25 cellular contexts compared by ENCODE assay signal in the genomic region with DNA sequence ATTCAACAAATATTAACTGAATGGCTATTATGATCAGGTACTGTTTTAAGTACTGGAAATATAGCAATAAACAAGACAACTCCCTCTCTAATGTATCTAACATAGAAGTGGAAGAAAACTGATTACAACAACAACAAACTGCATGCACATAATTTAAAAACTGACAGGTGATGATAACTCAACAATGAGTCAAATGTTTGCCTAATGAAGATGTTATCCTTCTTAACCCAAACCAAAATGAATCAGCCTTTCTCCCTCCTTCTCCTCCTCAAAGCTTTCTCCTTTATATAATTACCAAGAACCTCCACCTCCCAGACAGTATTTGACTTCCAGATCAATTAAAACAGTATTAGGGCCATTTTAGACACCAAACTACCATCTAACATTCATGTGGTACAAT. TPM values are rescaled to one million over a fixed set of nuclear protein-coding genes. Genes with fewer than 3 reads are reported as not detected.
DNase-seq lines count a peak whose midpoint lies in the region; ATAC-seq and TF ChIP-seq lines count a peak whose summit lies in the region.
"Had no signal": no experiment of that assay in that cellular context is flagged by ENCODE, and none has a peak within 500 bp of the region (broad histone marks: within the 10 kb centered on the region; RNA-seq: fewer than 3 reads in every experiment).

No MANE protein-coding gene starts in this region.

- no peaks in the 10 kb centered on the region for H3F3A ChIP-seq in SK-N-SH (replicated peaks; ENCODE audit: insufficient read depth)

- H3K4me3 ChIP-seq in SK-N-SH (ENCODE audit: low read depth in 2 of 2, low read length in 1 of 2) (no peak overlapping the region), mammary epithelial cell (replicated peaks in 1 of 3; ENCODE audit: insufficient read depth in 1 of 3, low read depth in 2 of 3, low read length in 3 of 3) (no peak overlapping the region), tibial nerve (no peak overlapping the region)
- H3K4me3 ChIP-seq: dorsolateral prefrontal cortex, tibial artery had no signal

- H2AFZ ChIP-seq in SK-N-SH (ENCODE audit: low read depth), result no peak overlapping the region
- H2AFZ ChIP-seq in mammary epithelial cell (ENCODE audit: low read depth, low read length), result no peak overlapping the region

- TF ChIP-seq POLR2A in tibial nerve (IDR thresholded peaks at IDR 0.05), result no peak

- H4K20me1 ChIP-seq in SK-N-SH (ENCODE audit: insufficient read depth), result peaks cover 18% of the 10 kb centered on the region
- H4K20me1 ChIP-seq in mammary epithelial cell (ENCODE audit: insufficient read depth, low read length), result peaks cover 2% of the 10 kb centered on the region

- H3K27ac ChIP-seq in SK-N-SH (ENCODE audit: low read depth in 2 of 2, low read length in 1 of 2) (no peak overlapping the region), mammary epithelial cell (ENCODE audit: insufficient read depth, low read depth, low read length) (no peak overlapping the region), tibial nerve (no peak overlapping the region)
- H3K27ac ChIP-seq: C4-2B, tibial artery had no signal

- H3K36me3 ChIP-seq in SK-N-SH (replicated peaks in 1 of 2; ENCODE audit: control insufficient read depth in 1 of 2, insufficient read depth in 2 of 2, low read length in 1 of 2), result peaks cover 6 to 20% of the 10 kb centered on the region in 2 experiments
- peaks cover 2% of the 10 kb centered on the region for H3K36me3 ChIP-seq in mammary epithelial cell (ENCODE audit: insufficient read depth, low read length)
- peaks cover 0 to 21% (median 0%) of the 10 kb centered on the region in 3 donors for H3K36me3 ChIP-seq in tibial nerve

- no peak overlapping the region for H3K9ac ChIP-seq in SK-N-SH
- H3K9ac ChIP-seq in mammary epithelial cell (ENCODE audit: insufficient read depth, low read length), result no peak overlapping the region

- H3K79me2 ChIP-seq in SK-N-SH (ENCODE audit: insufficient read depth) (peaks cover 31% of the 10 kb centered on the region), mammary epithelial cell (ENCODE audit: insufficient read depth, low read length) (peaks cover 69% of the 10 kb centered on the region)

- DNase-seq in SK-N-SH (no peak), LHCN-M2 (ENCODE audit: low read depth) (peak; percentile 55), mammary epithelial cell (peak; percentile 56), HuH-7.5 (ENCODE audit: low spot score) (no peak), tibial nerve (ENCODE audit: low spot score in 2 of 2) (no peak)
- DNase-seq in naive thymus-derived CD8-positive, alpha-beta T cell, result no peak
- DNase-seq: 8988T; activated CD4-positive, alpha-beta T cell treated with anti-CD3 and anti-CD28 coated beads, Interleukin-2, amount 50 U/mL, for 4 hours; activated naive CD8-positive, alpha-beta T cell treated with anti-CD3 and anti-CD28 coated beads for 36 hours; activated T-cell treated with anti-CD3 and anti-CD28 coated beads, Interleukin-2, amount 50 U/mL, for 4 hours; DMS53; dorsolateral prefrontal cortex; hippocampal formation; kidney; mesendoderm; NCI-H1048; NCI-H2171; NCI-H748 treated with DMSO at 0.1 percent for 48 hours; retina; stimulated activated naive CD4-positive, alpha-beta T cell; tibial artery had no signal

- dilution Hi-C loops in mammary epithelial cell (cut with HindIII; ENCODE audit: low sequenced_read_pairs), result no loop called here

- CTCF ChIA-PET in SK-N-SH (lab: Yijun Ruan, JAX) (no interaction called here), mammary epithelial cell (lab: Charles Lee; ENCODE audit: low non-redundant PET) (no interaction called here)

- H3K27me3 Mint-ChIP-seq in naive thymus-derived CD8-positive, alpha-beta T cell, result no peaks in the 10 kb centered on the region
- H3K27me3 Mint-ChIP-seq: activated naive CD8-positive, alpha-beta T cell treated with anti-CD3 and anti-CD28 coated beads for 36 hours; IgD-negative memory B cell had no signal

- H3K4me1 ChIP-seq in SK-N-SH (ENCODE audit: control insufficient read depth in 1 of 2, insufficient read depth in 2 of 2, low read depth in 1 of 2, low read length in 1 of 2) (peaks cover 0 to 4% of the 10 kb centered on the region in 2 experiments; a peak in 2 of 4 replicates), mammary epithelial cell (ENCODE audit: insufficient read depth, low read length) (peaks cover 4% of the 10 kb centered on the region), tibial nerve (peaks cover 0 to 24% (median 5%) of the 10 kb centered on the region in 4 donors)

- peaks cover 12 to 47% (median 43%) of the 10 kb centered on the region in 3 donors for H3K36me3 Mint-ChIP-seq in naive thymus-derived CD8-positive, alpha-beta T cell

- ATAC-seq in SK-N-SH treated with all-trans-retinoic acid at 6 μM for 48 hours (no peak), HG02840 (IDR thresholded peaks at IDR 0.05; ENCODE audit: low FRiP score, unreplicated experiment) (no peak)
- ATAC-seq in naive thymus-derived CD8-positive, alpha-beta T cell, result no peak
- ATAC-seq: activated T-cell treated with anti-CD3 and anti-CD28 coated beads, Interleukin-2, amount 50 U/mL, for 4 hours had no signal

- peak overlapping the region in 4 of 10 donors; percentile 14 to 81 (median 38) for H3K27ac Mint-ChIP-seq in naive thymus-derived CD8-positive, alpha-beta T cell
- H3K27ac Mint-ChIP-seq: activated naive CD8-positive, alpha-beta T cell treated with anti-CD3 and anti-CD28 coated beads for 36 hours; IgD-negative memory B cell had no signal

- TF ChIP-seq CTCF in SK-N-SH (IDR thresholded peaks at IDR 0.05) (no peak), mammary epithelial cell (conservative IDR thresholded peaks at IDR 0.05 in 1 of 2, IDR thresholded peaks at IDR 0.05 in 1 of 2; ENCODE audit: extremely low read depth in 1 of 2, insufficient read depth in 1 of 2, low read depth in 1 of 2, low read length in 2 of 2) (no peak), tibial nerve (IDR thresholded peaks at IDR 0.05) (no peak)

- no peak for TF ChIP-seq EP300 in SK-N-SH (IDR thresholded peaks at IDR 0.05; ENCODE audit: borderline replicate concordance in 1 of 2, low read depth in 1 of 2, low read length in 1 of 2)
- TF ChIP-seq EP300 in tibial nerve (IDR thresholded peaks at IDR 0.05), result no peak

- BruUV-seq in mammary epithelial cell (replicated peaks; lab: Mats Ljungman, UMichigan), result no TSS peak

- peaks cover 0 to 18% (median 8%) of the 10 kb centered on the region in 9 donors for H3K9me3 Mint-ChIP-seq in naive thymus-derived CD8-positive, alpha-beta T cell

- no peaks in the 10 kb centered on the region for H3K9me2 ChIP-seq in SK-N-SH

- in situ Hi-C loops in mammary epithelial cell (cut with MboI; ENCODE audit: low sequenced_read_pairs in 2 of 2), result loop anchor here in 1 of 2 donors (25.0 kb wide), 1 partner anchor 262 kb away; no protein-coding TSS in a partner anchor

- POLR2A ChIA-PET in SK-N-SH (lab: Yijun Ruan, JAX), result no interaction called here
- POLR2A ChIA-PET in naive thymus-derived CD8-positive, alpha-beta T cell (lab: Charles Lee), result no interaction called here

- H3K27me3 ChIP-seq in SK-N-SH (ENCODE audit: insufficient read depth) (no peaks in the 10 kb centered on the region), mammary epithelial cell (ENCODE audit: insufficient read depth, low read length) (no peaks in the 10 kb centered on the region), tibial nerve (no peaks in the 10 kb centered on the region)
- H3K27me3 ChIP-seq: dorsolateral prefrontal cortex, tibial artery had no signal

- no peak overlapping the region for H3K4me2 ChIP-seq in SK-N-SH
- H3K4me2 ChIP-seq in mammary epithelial cell (ENCODE audit: insufficient read depth, low read depth, low read length), result no peak overlapping the region

- H3K4me1 Mint-ChIP-seq in naive thymus-derived CD8-positive, alpha-beta T cell, result peaks cover 22 to 60% (median 48%) of the 10 kb centered on the region in 4 donors

- peaks cover 6% of the 10 kb centered on the region; the same call in 1 of the 2 replicates for H3K9me3 ChIP-seq in SK-N-SH
- H3K9me3 ChIP-seq in mammary epithelial cell (replicated peaks; ENCODE audit: insufficient read depth, low read length), result no peaks in the 10 kb centered on the region
- peaks cover 0 to 11% (median 0%) of the 10 kb centered on the region in 4 donors for H3K9me3 ChIP-seq in tibial nerve
- H3K9me3 ChIP-seq: tibial artery had no signal

- TF ChIP-seq RAD21 in SK-N-SH (IDR thresholded peaks at IDR 0.05; ENCODE audit: low read length), result no peak

- H3K4me3 Mint-ChIP-seq in naive thymus-derived CD8-positive, alpha-beta T cell, result peak overlapping the region in 7 of 10 donors; percentile 4 to 50 (median 28)
- H3K4me3 Mint-ChIP-seq: activated naive CD8-positive, alpha-beta T cell treated with anti-CD3 and anti-CD28 coated beads for 36 hours; activated T-cell treated with anti-CD3 and anti-CD28 coated beads, Interleukin-2, amount 50 U/mL, for 4 hours; IgD-negative memory B cell had no signal

- intact Hi-C loops in mammary epithelial cell (cut with micrococcal nuclease), result no loop called here

TF ChIP-seq in SK-N-SH, 30 proteins besides CTCF, POLR2A, EP300 and RAD21 (continues in another document):
- TF ChIP-seq, protein P1, sequence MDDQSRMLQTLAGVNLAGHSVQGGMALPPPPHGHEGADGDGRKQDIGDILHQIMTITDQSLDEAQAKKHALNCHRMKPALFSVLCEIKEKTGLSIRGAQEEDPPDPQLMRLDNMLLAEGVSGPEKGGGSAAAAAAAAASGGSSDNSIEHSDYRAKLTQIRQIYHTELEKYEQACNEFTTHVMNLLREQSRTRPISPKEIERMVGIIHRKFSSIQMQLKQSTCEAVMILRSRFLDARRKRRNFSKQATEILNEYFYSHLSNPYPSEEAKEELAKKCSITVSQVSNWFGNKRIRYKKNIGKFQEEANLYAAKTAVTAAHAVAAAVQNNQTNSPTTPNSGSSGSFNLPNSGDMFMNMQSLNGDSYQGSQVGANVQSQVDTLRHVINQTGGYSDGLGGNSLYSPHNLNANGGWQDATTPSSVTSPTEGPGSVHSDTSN (IDR thresholded peaks at IDR 0.05), result peak; percentile 51

RNA-seq across cellular contexts. Expression of a gene that starts 49.3 kb away (rescaled TPM):
- polyA plus RNA-seq in SK-N-SH (2012; rRNA removed) (1.6 and 2.6 TPM in 2 replicates), mammary epithelial cell (7.1 TPM)
- 1.8 and 1.9 TPM in 2 replicates for polyA plus RNA-seq in SK-N-SH (2012; cell fraction: cytosol; rRNA removed)
- 3.3 and 9.0 TPM in 2 replicates for polyA plus RNA-seq in SK-N-SH (2012; cell fraction: nucleus; rRNA removed)
- total RNA-seq in LHCN-M2 (2014; rRNA removed) (11.7 and 17.3 TPM in 2 replicates), mammary epithelial cell (10 to 100 TPM; 28.6 to 34.8 TPM), tibial nerve (10 to 100 TPM; 33.9 to 59.0 (median 44.3) TPM)
- 1.2 TPM for polyA plus RNA-seq in LHCN-M2 (2012)
- 43.2 TPM for polyA minus RNA-seq in mammary epithelial cell
- 100 to 1,000 TPM in 1 of 2 experiments, 10 to 100 TPM in 1; 93.4 to 102 TPM for total RNA-seq in naive thymus-derived CD8-positive, alpha-beta T cell
- 10 to 100 TPM in 2 of 3 donors, 1 to 10 TPM in 1; 9.1 to 14.7 (median 11.2) TPM for polyA plus RNA-seq in naive thymus-derived CD8-positive, alpha-beta T cell

Comparison
In these comparisons a context has a peak if more than half of its experiments do, and no peak if none do; other contexts are left out.
1. DNase-seq: peak in LHCN-M2 (single experiment) and mammary epithelial cell (single experiment); none in SK-N-SH (single experiment), naive thymus-derived CD8-positive, alpha-beta T cell (0 of 10), HuH-7.5 (single experiment) and tibial nerve (0 of 2).